In the genomic region with DNA sequence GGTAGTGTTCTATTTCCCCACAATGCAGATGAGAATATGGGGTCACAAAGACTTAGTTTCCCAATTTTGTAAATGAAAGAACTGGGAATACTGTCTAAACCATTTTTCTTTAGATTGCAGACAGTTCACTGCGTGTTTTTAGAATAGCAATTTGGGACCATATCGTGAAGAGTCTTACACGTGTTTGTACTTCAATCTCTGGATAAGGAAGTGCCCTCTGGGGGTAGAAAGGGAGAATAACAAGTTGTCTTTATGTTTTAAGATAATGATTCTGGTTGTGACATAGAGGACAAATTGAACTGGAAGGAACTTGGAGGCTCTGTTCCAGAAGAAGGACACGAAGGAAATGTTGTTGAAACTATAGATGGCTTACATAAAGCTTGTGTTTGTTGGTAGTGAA, we compare ENCODE assay signal across 9 cellular contexts.
DNase-seq lines count a peak whose midpoint lies in the region; ATAC-seq and TF ChIP-seq lines count a peak whose summit lies in the region.
"Had no signal": no experiment of that assay in that cellular context is flagged by ENCODE, and none has a peak within 500 bp of the region (broad histone marks: within the 10 kb centered on the region; RNA-seq: fewer than 3 reads in every experiment).

No MANE protein-coding gene starts in this region.

- no peak for ATAC-seq in HG03159 (IDR thresholded peaks at IDR 0.05; ENCODE audit: unreplicated experiment)
- no peak for ATAC-seq in GM18873 (IDR thresholded peaks at IDR 0.05; ENCODE audit: low FRiP score, unreplicated experiment)
- no peak for ATAC-seq in GM21529 (IDR thresholded peaks at IDR 0.05; ENCODE audit: unreplicated experiment)

- H3K9me3 Mint-ChIP-seq in mesothelial cell of epicardium: no peaks in the 10 kb centered on the region

- peaks cover 2% of the 10 kb centered on the region for H3K4me1 Mint-ChIP-seq in mesothelial cell of epicardium
- H3K4me1 Mint-ChIP-seq: central memory CD8-positive, alpha-beta T cell had no signal

- no peaks in the 10 kb centered on the region for H3K36me3 ChIP-seq in adipocyte (ENCODE audit: control insufficient read depth, insufficient read depth, low read length, severe bottlenecking)

- H3K9ac ChIP-seq in adipocyte (ENCODE audit: low read length): no peak overlapping the region

- no peaks in the 10 kb centered on the region for H3K4me1 ChIP-seq in adipocyte (ENCODE audit: control insufficient read depth, insufficient read depth, low read length)

- peaks cover 14% of the 10 kb centered on the region for H3K27me3 Mint-ChIP-seq in mesothelial cell of epicardium (ENCODE audit: low read depth)
- H3K27me3 Mint-ChIP-seq: central memory CD8-positive, alpha-beta T cell had no signal

- H3K4me3 Mint-ChIP-seq in mesothelial cell of epicardium: no peak overlapping the region
- H3K4me3 Mint-ChIP-seq: central memory CD8-positive, alpha-beta T cell had no signal

- DNase-seq in G401 (ENCODE audit: low spot score) (peak; percentile 35), adipocyte (ENCODE audit: low read depth) (peak; percentile 31), mesothelial cell of epicardium (ENCODE audit: low spot score in 2 of 2, unreplicated experiment in 2 of 2) (no peak), T-helper 9 cell (no peak)

- TF ChIP-seq CTCF in LNCAP (IDR thresholded peaks at IDR 0.05) (peak; percentile 66), mesothelial cell of epicardium (IDR thresholded peaks at IDR 0.05; ENCODE audit: unreplicated experiment) (peak; percentile 53)

- H3K4me3 ChIP-seq in adipocyte (ENCODE audit: low read length): no peak overlapping the region

- H3K27me3 ChIP-seq in adipocyte (replicated peaks; ENCODE audit: control insufficient read depth, insufficient read depth, low read length): peaks cover 4% of the 10 kb centered on the region

- no peak overlapping the region for H3K27ac Mint-ChIP-seq in mesothelial cell of epicardium

- H3K36me3 Mint-ChIP-seq in mesothelial cell of epicardium: no peaks in the 10 kb centered on the region

- in situ Hi-C loops in G401 (cut with HindIII; ENCODE audit: low sequenced_read_pairs): no loop called here

- no peaks in the 10 kb centered on the region for H3K9me3 ChIP-seq in adipocyte (ENCODE audit: control insufficient read depth, low read length)

Comparison
In these comparisons a context has a peak if more than half of its experiments do, and no peak if none do; other contexts are left out.
1. DNase-seq: peak in G401 (single experiment) and adipocyte (single experiment); none in mesothelial cell of epicardium (0 of 2) and T-helper 9 cell (single experiment).